ENCODE assay signal across 19 cellular contexts in genomic region chr2:186980787-186981550, GRCh38.
DNase-seq lines count a peak whose midpoint lies in the region; ATAC-seq, FAIRE-seq and TF ChIP-seq lines count a peak whose summit lies in the region.
"Had no signal": no experiment of that assay in that cellular context is flagged by ENCODE, and none has a peak within 500 bp of the region (broad histone marks: within the 10 kb centered on the region; RNA-seq: fewer than 3 reads in every experiment).

No MANE protein-coding gene starts in this region.

- H3K4me2 ChIP-seq in KMS-11, result peak overlapping the region; percentile 34
- no peak overlapping the region for H3K4me2 ChIP-seq in K562 (ENCODE audit: insufficient read depth, low read length)

- TF ChIP-seq EP300 in K562 (IDR thresholded peaks at IDR 0.05; ENCODE audit: low read length), result no peak

- H3K36me3 ChIP-seq in KMS-11 (ENCODE audit: insufficient read depth), result no peaks in the 10 kb centered on the region
- no peaks in the 10 kb centered on the region for H3K36me3 ChIP-seq in K562 (ENCODE audit: control insufficient read depth, insufficient read depth, low read length)
- no peaks in the 10 kb centered on the region for H3K36me3 ChIP-seq in left ventricle myocardium inferior

- no peaks in the 10 kb centered on the region for H3K36me3 Mint-ChIP-seq in activated naive CD8-positive, alpha-beta T cell treated with anti-CD3 and anti-CD28 coated beads, Interleukin-2, amount 50 U/mL, for 24 hours (ENCODE audit: low read depth)
- H3K36me3 Mint-ChIP-seq: T-cell had no signal

- H3K27ac Mint-ChIP-seq in activated naive CD8-positive, alpha-beta T cell treated with anti-CD3 and anti-CD28 coated beads, Interleukin-2, amount 50 U/mL, for 24 hours, result no peak overlapping the region
- H3K27ac Mint-ChIP-seq: CD8-positive, alpha-beta memory T cell; T-cell had no signal

- peak overlapping the region; percentile 29; the same call in 1 of the 2 replicates for H3K27ac ChIP-seq in KMS-11
- no peak overlapping the region for H3K27ac ChIP-seq in K562 (ENCODE audit: extremely low read depth, low read depth, low read length)
- no peak overlapping the region for H3K27ac ChIP-seq in left ventricle myocardium inferior (replicated peaks)
- H3K27ac ChIP-seq: C4-2B had no signal

- no peak for TF ChIP-seq RAD21 in K562 (CRISPR knock-in tag; conservative IDR thresholded peaks at IDR 0.05 in 1 of 2, IDR thresholded peaks at IDR 0.05 in 1 of 2)

- no peaks in the 10 kb centered on the region for H3K9me3 Mint-ChIP-seq in activated naive CD8-positive, alpha-beta T cell treated with anti-CD3 and anti-CD28 coated beads, Interleukin-2, amount 50 U/mL, for 24 hours

- H3K4me3 ChIP-seq in KMS-11 (IDR thresholded peaks at IDR 0.05; ENCODE audit: insufficient read depth, low read depth, low read length) (no peak overlapping the region), K562 (no peak overlapping the region), left ventricle myocardium inferior (no peak overlapping the region)

- DNase-seq in COR-L47 (lab: John Stamatoyannopoulos, UW), result peak; percentile 5
- DNase-seq in NCI-H2081 treated with DMSO at 0.1 percent for 48 hours (lab: John Stamatoyannopoulos, UW), result peak; percentile 76
- no peak for DNase-seq in K562 (ENCODE audit: extremely low read depth in 1 of 4, low spot score in 3 of 4)
- DNase-seq in activated naive CD8-positive, alpha-beta T cell treated with anti-CD3 and anti-CD28 coated beads, Interleukin-2, amount 50 U/mL, for 24 hours, result no peak
- no peak for DNase-seq in left ventricle myocardium inferior
- DNase-seq in KG1 (lab: John Stamatoyannopoulos, UW), result no peak
- DNase-seq: CD8-positive, alpha-beta memory T cell; DMS79; NCI-H1105 treated with DMSO at 0.1 percent for 48 hours; NCI-H187 treated with DMSO at 0.1 percent for 48 hours; NCI-H2171; NCI-H524 treated with DMSO at 0.1 percent for 48 hours; T-cell had no signal

- intact Hi-C loops in K562 (cut with micrococcal nuclease) (no loop called here), left ventricle myocardium inferior (cut with micrococcal nuclease) (no loop called here)

- TF ChIP-seq POLR2A in K562 (conservative IDR thresholded peaks at IDR 0.05), result no peak

- no peaks in the 10 kb centered on the region for H3K9me3 ChIP-seq in K562 (replicated peaks; ENCODE audit: control insufficient read depth, insufficient read depth, low read depth, low read length)
- no peaks in the 10 kb centered on the region for H3K9me3 ChIP-seq in left ventricle myocardium inferior (replicated peaks)

- H3K4me1 ChIP-seq in KMS-11 (ENCODE audit: low read depth, poor library complexity, severe bottlenecking), result peaks cover 98% of the 10 kb centered on the region
- no peaks in the 10 kb centered on the region; a peak in 1 of 5 replicates for H3K4me1 ChIP-seq in K562 (replicated peaks in 1 of 2; ENCODE audit: control insufficient read depth in 2 of 2, insufficient read depth in 2 of 2, low read length in 2 of 2)
- H3K4me1 ChIP-seq in left ventricle myocardium inferior, result no peaks in the 10 kb centered on the region

- no peak for FAIRE-seq in K562 (lab: Jason Lieb, UNC)
- FAIRE-seq: A204.1, D721Med had no signal

- ATAC-seq in K562, result no peak
- no peak for ATAC-seq in activated naive CD8-positive, alpha-beta T cell treated with anti-CD3 and anti-CD28 coated beads, Interleukin-2, amount 50 U/mL, for 24 hours
- ATAC-seq in HG03442 (IDR thresholded peaks at IDR 0.05; ENCODE audit: unreplicated experiment), result no peak
- ATAC-seq: Panc1, T-cell had no signal

- TF ChIP-seq CTCF in KMS-11 (conservative IDR thresholded peaks at IDR 0.05; ENCODE audit: low read depth, low read length) (no peak), K562 (IDR thresholded peaks at IDR 0.05 in 2 of 3, conservative IDR thresholded peaks at IDR 0.05 in 1 of 3; ENCODE audit: insufficient read depth in 2 of 3, low read depth in 1 of 3, low read length in 3 of 3) (no peak), left ventricle myocardium inferior (IDR thresholded peaks at IDR 0.05; ENCODE audit: borderline replicate concordance) (no peak)

- no peak overlapping the region for H3K4me3 Mint-ChIP-seq in activated naive CD8-positive, alpha-beta T cell treated with anti-CD3 and anti-CD28 coated beads, Interleukin-2, amount 50 U/mL, for 24 hours
- H3K4me3 Mint-ChIP-seq: CD8-positive, alpha-beta memory T cell; T-cell had no signal

- POLR2A ChIA-PET in K562 (lab: Yijun Ruan, JAX), result interaction anchor here (0.6 to 1.6 kb wide), 2 partner anchors 10 to 59 kb away, joined by 3 to 4 read pairs; no protein-coding TSS in a partner anchor

- H3K27me3 ChIP-seq in KMS-11 (ENCODE audit: insufficient read depth, low read depth) (no peaks in the 10 kb centered on the region), K562 (ENCODE audit: control insufficient read depth in 2 of 2, insufficient read depth in 2 of 2, low read length in 2 of 2) (no peaks in the 10 kb centered on the region), left ventricle myocardium inferior (ENCODE audit: low read depth) (no peaks in the 10 kb centered on the region)

- 29% methylated on average over 11 of the region's 11 CpGs for WGBS in K562 (ENCODE audit: insufficient coverage, low coverage, missing lambda C conversion rate)

- H3K27me3 Mint-ChIP-seq in activated naive CD8-positive, alpha-beta T cell treated with anti-CD3 and anti-CD28 coated beads, Interleukin-2, amount 50 U/mL, for 24 hours, result no peaks in the 10 kb centered on the region
- H3K27me3 Mint-ChIP-seq: CD8-positive, alpha-beta memory T cell; T-cell had no signal

- H4K20me1 ChIP-seq in KMS-11 (ENCODE audit: insufficient read depth) (no peaks in the 10 kb centered on the region), K562 (replicated peaks; ENCODE audit: control insufficient read depth, insufficient read depth, low read length) (no peaks in the 10 kb centered on the region)

- no TSS peak for BruUV-seq in K562 (replicated peaks; lab: Mats Ljungman, UMichigan)

- H3K9me1 ChIP-seq in K562 (ENCODE audit: control insufficient read depth, insufficient read depth, low read length), result no peaks in the 10 kb centered on the region

- H2AFZ ChIP-seq in KMS-11 (ENCODE audit: low read depth) (peak overlapping the region; percentile 28; the same call in 1 of the 2 replicates), K562 (ENCODE audit: low read depth, low read length) (peak overlapping the region; percentile 35; the same call in 1 of the 2 replicates)

- H3K9ac ChIP-seq in KMS-11 (no peak overlapping the region), K562 (ENCODE audit: insufficient read depth in 1 of 2, low read depth in 2 of 2, low read length in 2 of 2) (no peak overlapping the region)

- in situ Hi-C loops in K562 (cut with MboI), result no loop called here

- H3K4me1 Mint-ChIP-seq in activated naive CD8-positive, alpha-beta T cell treated with anti-CD3 and anti-CD28 coated beads, Interleukin-2, amount 50 U/mL, for 24 hours, result no peaks in the 10 kb centered on the region
- H3K4me1 Mint-ChIP-seq: CD8-positive, alpha-beta memory T cell; T-cell had no signal

- H3K79me2 ChIP-seq in KMS-11 (ENCODE audit: insufficient read depth, low read depth) (no peaks in the 10 kb centered on the region), K562 (ENCODE audit: control insufficient read depth, insufficient read depth, low read length) (no peaks in the 10 kb centered on the region)

- CTCF ChIA-PET in K562 (lab: Yijun Ruan, JAX; ENCODE audit: low intra/inter-chr PET ratio), result no interaction called here

TF ChIP-seq in K562, 482 proteins besides CTCF, POLR2A, EP300 and RAD21 (continues in another document):
- TF ChIP-seq ERF (CRISPR knock-in tag; IDR thresholded peaks at IDR 0.05) (no peak), NCOA6 (IDR thresholded peaks at IDR 0.05) (no peak), SMARCA4 (IDR thresholded peaks at IDR 0.05) (no peak), SREBF2 (CRISPR knock-in tag; IDR thresholded peaks at IDR 0.05) (no peak), HDAC8 (tag; IDR thresholded peaks at IDR 0.05) (no peak), SNRNP70 (optimal IDR thresholded peaks at IDR 0.05; ENCODE audit: low read depth, low read length) (no peak), CBX2 (IDR thresholded peaks at IDR 0.05; ENCODE audit: insufficient read depth, low read length, poor library complexity, severe bottlenecking) (no peak), ZNF253 (CRISPR knock-in tag; conservative IDR thresholded peaks at IDR 0.05) (no peak), NFE2L1 (tag; IDR thresholded peaks at IDR 0.05; ENCODE audit: borderline replicate concordance, low read depth) (no peak), KAT2B (IDR thresholded peaks at IDR 0.05; ENCODE audit: low read depth, low read length) (no peak), RFX5 (IDR thresholded peaks at IDR 0.05; ENCODE audit: low read depth, low read length) (no peak), EWSR1 (IDR thresholded peaks at IDR 0.05; ENCODE audit: borderline replicate concordance, low read depth, partially characterized antibody) (no peak), FOXP4 (CRISPR knock-in tag; IDR thresholded peaks at IDR 0.05; ENCODE audit: borderline replicate concordance) (no peak), WHSC1 (IDR thresholded peaks at IDR 0.05; ENCODE audit: low read length) (no peak)
- TF ChIP-seq, protein P1, sequence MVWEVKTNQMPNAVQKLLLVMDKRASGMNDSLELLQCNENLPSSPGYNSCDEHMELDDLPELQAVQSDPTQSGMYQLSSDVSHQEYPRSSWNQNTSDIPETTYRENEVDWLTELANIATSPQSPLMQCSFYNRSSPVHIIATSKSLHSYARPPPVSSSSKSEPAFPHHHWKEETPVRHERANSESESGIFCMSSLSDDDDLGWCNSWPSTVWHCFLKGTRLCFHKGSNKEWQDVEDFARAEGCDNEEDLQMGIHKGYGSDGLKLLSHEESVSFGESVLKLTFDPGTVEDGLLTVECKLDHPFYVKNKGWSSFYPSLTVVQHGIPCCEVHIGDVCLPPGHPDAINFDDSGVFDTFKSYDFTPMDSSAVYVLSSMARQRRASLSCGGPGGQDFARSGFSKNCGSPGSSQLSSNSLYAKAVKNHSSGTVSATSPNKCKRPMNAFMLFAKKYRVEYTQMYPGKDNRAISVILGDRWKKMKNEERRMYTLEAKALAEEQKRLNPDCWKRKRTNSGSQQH (CRISPR knock-in tag; IDR thresholded peaks at IDR 0.05), result no peak

Comparison
In these comparisons a context has a peak if more than half of its experiments do, and no peak if none do; other contexts are left out.
1. DNase-seq: peak in COR-L47 (single experiment) and NCI-H2081 treated with DMSO at 0.1 percent for 48 hours (single experiment); none in K562 (0 of 4), activated naive CD8-positive, alpha-beta T cell treated with anti-CD3 and anti-CD28 coated beads, Interleukin-2, amount 50 U/mL, for 24 hours (single experiment), left ventricle myocardium inferior (single experiment) and KG1 (single experiment).